ENCODE assay signal across 8 cellular contexts in the genomic region with DNA sequence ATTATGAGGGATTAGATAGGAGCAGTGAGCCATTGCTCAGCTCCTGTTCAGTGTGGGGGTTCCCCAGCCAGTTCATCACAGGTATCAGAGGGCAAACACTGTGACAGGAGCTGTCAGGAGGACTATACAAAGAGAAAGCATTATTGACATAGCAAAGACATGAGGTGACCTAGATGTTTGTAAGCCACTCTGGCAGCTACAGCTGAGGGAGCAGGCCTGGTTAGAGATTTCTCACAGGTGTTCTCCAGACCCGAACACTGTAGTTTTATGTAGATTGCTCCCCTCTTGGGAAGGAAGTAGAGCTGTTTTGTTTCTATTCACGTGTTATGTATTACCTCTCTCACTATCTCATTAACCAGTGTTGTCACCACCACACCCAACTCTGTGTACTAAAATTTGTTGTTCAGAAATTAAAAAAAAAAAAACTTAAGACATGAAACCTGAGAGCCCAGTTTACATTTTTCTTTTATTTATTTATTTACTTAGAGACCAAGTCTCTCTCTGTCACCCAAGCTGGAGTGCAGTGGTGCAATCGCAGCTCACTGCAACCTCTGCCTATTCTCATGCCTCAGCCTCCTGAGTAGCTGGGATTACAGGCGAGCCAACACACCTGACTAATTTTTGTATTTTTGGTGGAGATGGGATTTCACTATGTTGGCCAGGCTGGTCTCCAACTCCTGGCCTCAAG.
DNase-seq lines count a peak whose midpoint lies in the region; ATAC-seq and TF ChIP-seq lines count a peak whose summit lies in the region.

No MANE protein-coding gene starts in this region.

- H3K27me3 ChIP-seq in adrenal gland = no peaks in the 10 kb centered on the region
- H3K27me3 ChIP-seq in suprapubic skin = no peaks in the 10 kb centered on the region

- no peaks in the 10 kb centered on the region for H3K9me3 Mint-ChIP-seq in activated naive CD4-positive, alpha-beta T cell treated with anti-CD3 and anti-CD28 coated beads for 36 hours
- H3K9me3 Mint-ChIP-seq in nephron progenitor cell = no peaks in the 10 kb centered on the region

- H3K9me3 ChIP-seq in adrenal gland (replicated peaks in 1 of 3) = no peaks in the 10 kb centered on the region
- no peaks in the 10 kb centered on the region for H3K9me3 ChIP-seq in suprapubic skin

- H3K4me1 Mint-ChIP-seq in activated naive CD4-positive, alpha-beta T cell treated with anti-CD3 and anti-CD28 coated beads for 36 hours (ENCODE audit: low read depth) = peaks cover 44% of the 10 kb centered on the region
- peaks cover 16% of the 10 kb centered on the region for H3K4me1 Mint-ChIP-seq in nephron progenitor cell

- H3K36me3 Mint-ChIP-seq in activated naive CD4-positive, alpha-beta T cell treated with anti-CD3 and anti-CD28 coated beads for 36 hours (ENCODE audit: low read depth) = peaks cover under 1% of the 10 kb centered on the region
- H3K36me3 Mint-ChIP-seq in nephron progenitor cell (ENCODE audit: low read depth) = peaks cover 10% of the 10 kb centered on the region

- H3K4me3 Mint-ChIP-seq in activated naive CD4-positive, alpha-beta T cell treated with anti-CD3 and anti-CD28 coated beads for 36 hours = peak overlapping the region; percentile 7
- H3K4me3 Mint-ChIP-seq in nephron progenitor cell = no peak overlapping the region

- no peak overlapping the region for H3K27ac ChIP-seq in adrenal gland
- no peak overlapping the region for H3K27ac ChIP-seq in suprapubic skin

- no peak overlapping the region for H3K4me3 ChIP-seq in adrenal gland
- H3K4me3 ChIP-seq in suprapubic skin = no peak overlapping the region

- H3K4me1 ChIP-seq in adrenal gland (replicated peaks in 1 of 2) = peaks cover 0 to 12% of the 10 kb centered on the region in 2 donors
- no peaks in the 10 kb centered on the region for H3K4me1 ChIP-seq in suprapubic skin

- intact Hi-C loops in activated naive CD4-positive, alpha-beta T cell treated with anti-CD3 and anti-CD28 coated beads for 36 hours (cut with micrococcal nuclease) = loop anchor here (1.0 to 5.0 kb wide), 9 partner anchors 17 to 489 kb away; partner anchors contain the start of genes PPIB and TRIP4
- intact Hi-C loops in adrenal gland (cut with DNase I) = no loop called here

- TF ChIP-seq CTCF in nephron progenitor cell (IDR thresholded peaks at IDR 0.05) = no peak
- no peak for TF ChIP-seq CTCF in adrenal gland (IDR thresholded peaks at IDR 0.05)
- TF ChIP-seq CTCF in suprapubic skin (IDR thresholded peaks at IDR 0.05) = no peak

- H3K36me3 ChIP-seq in adrenal gland (replicated peaks in 1 of 2) (no peaks in the 10 kb centered on the region), suprapubic skin (no peaks in the 10 kb centered on the region)

- peak overlapping the region; percentile 78 for H3K27ac Mint-ChIP-seq in activated naive CD4-positive, alpha-beta T cell treated with anti-CD3 and anti-CD28 coated beads for 36 hours
- peak overlapping the region; percentile 37 for H3K27ac Mint-ChIP-seq in nephron progenitor cell

- H3K27me3 Mint-ChIP-seq in activated naive CD4-positive, alpha-beta T cell treated with anti-CD3 and anti-CD28 coated beads for 36 hours (ENCODE audit: low read depth) = no peaks in the 10 kb centered on the region
- no peaks in the 10 kb centered on the region for H3K27me3 Mint-ChIP-seq in nephron progenitor cell (ENCODE audit: low read depth, poor library complexity)

- peak; percentile 18 for TF ChIP-seq POLR2A in GM18505 (IDR thresholded peaks at IDR 0.05; ENCODE audit: borderline replicate concordance, extremely low read depth, insufficient read depth, insufficient read length)
- no peak for TF ChIP-seq POLR2A in adrenal gland (IDR thresholded peaks at IDR 0.05)
- no peak for TF ChIP-seq POLR2A in suprapubic skin (IDR thresholded peaks at IDR 0.05)

- 73 to 78% (median 74%) methylated on average over 4 of the region's 4 CpGs for WGBS in adrenal gland, 4 donors
- WGBS in suprapubic skin = 70% methylated on average over 4 of the region's 4 CpGs

- no peak for TF ChIP-seq EP300 in suprapubic skin (IDR thresholded peaks at IDR 0.05)

- DNase-seq in NCI-H510A (lab: John Stamatoyannopoulos, UW) = peak; percentile 13
- peak; percentile 72 for DNase-seq in activated naive CD4-positive, alpha-beta T cell treated with anti-CD3 and anti-CD28 coated beads for 36 hours
- no peak for DNase-seq in nephron progenitor cell
- DNase-seq in occipital lobe (lab: John Stamatoyannopoulos, UW) = no peak
- no peak for DNase-seq in adrenal gland
- no peak for DNase-seq in suprapubic skin (ENCODE audit: low spot score in 2 of 2)

- ATAC-seq in GM18505 (IDR thresholded peaks at IDR 0.05; ENCODE audit: unreplicated experiment) = peak; percentile 72
- ATAC-seq in HG02642 (IDR thresholded peaks at IDR 0.05; ENCODE audit: poor library complexity, unreplicated experiment) = peak; percentile 73

- CTCF ChIA-PET in activated naive CD4-positive, alpha-beta T cell treated with anti-CD3 and anti-CD28 coated beads for 36 hours (lab: Charles Lee) = interaction anchor here (0.5 to 1.6 kb wide), 12 partner anchors 10 to 1165 kb away, joined by 3 to 7 read pairs (median 3); no protein-coding TSS in a partner anchor

Comparison
In these comparisons a context has a peak if more than half of its experiments do, and no peak if none do; other contexts are left out.
1. DNase-seq: peak in NCI-H510A (single experiment) and activated naive CD4-positive, alpha-beta T cell treated with anti-CD3 and anti-CD28 coated beads for 36 hours (single experiment); none in nephron progenitor cell (single experiment), occipital lobe (single experiment), adrenal gland (0 of 7) and suprapubic skin (0 of 2).